25 cellular contexts compared by ENCODE assay signal in genomic region chr19:29418106-29418684, GRCh38.
DNase-seq lines count a peak whose midpoint lies in the region; ATAC-seq lines count a peak whose summit lies in the region.
"Had no signal": no experiment of that assay in that cellular context is flagged by ENCODE, and none has a peak within 500 bp of the region (broad histone marks: within the 10 kb centered on the region; RNA-seq: fewer than 3 reads in every experiment).

No MANE protein-coding gene starts in this region.

- no peak for ATAC-seq in HG02981 (IDR thresholded peaks at IDR 0.05; ENCODE audit: unreplicated experiment)
- ATAC-seq: HepG2 had no signal

- H2AFZ ChIP-seq in neuronal stem cell (ENCODE audit: low read length), result no peak overlapping the region

- H3K4me3 ChIP-seq in neuronal stem cell (ENCODE audit: low read length in 2 of 2), result no peak overlapping the region
- H3K4me3 ChIP-seq: BLaER1 had no signal

- H3K36me3 ChIP-seq in neuronal stem cell (replicated peaks in 1 of 2; ENCODE audit: control insufficient read depth in 2 of 2, insufficient read depth in 2 of 2, low read length in 2 of 2), result no peaks in the 10 kb centered on the region
- H3K36me3 ChIP-seq: BLaER1 had no signal

- no peak overlapping the region for H3K9ac ChIP-seq in neuronal stem cell (ENCODE audit: low read depth, low read length, poor library complexity)
- H3K9ac ChIP-seq: BLaER1 had no signal

- no CpG with 5 or more reads among the region's 16 CpGs for WGBS in neuronal stem cell (ENCODE audit: extremely low coverage in 2 of 2, insufficient read length in 2 of 2, insufficient replicate concordance in 1 of 2), 2 donors

- DNase-seq in DMS 273 (lab: John Stamatoyannopoulos, UW; ENCODE audit: unreplicated experiment) (peak; percentile 30), DMS 273 treated with DMSO at 0.1 percent for 48 hours (lab: John Stamatoyannopoulos, UW) (no peak), NCI-H1694 (lab: John Stamatoyannopoulos, UW) (peak; percentile 93), SK-N-DZ (ENCODE audit: low spot score) (peak; percentile 57), neuronal stem cell (ENCODE audit: low spot score) (no peak), NCI-H510A (lab: John Stamatoyannopoulos, UW) (no peak)
- DNase-seq in activated naive CD4-positive, alpha-beta T cell treated with anti-CD3 and anti-CD28 coated beads, Interleukin-2, amount 50 U/mL, for 16 hours, result no peak
- DNase-seq: ACHN; CD4-positive, alpha-beta T cell; COR-L47; GDM1; H9; KBM-7; MM.1S; NCI-H1048; NCI-H1436 treated with DMSO at 0.1 percent for 48 hours; NCI-H2029 treated with DMSO at 0.1 percent for 48 hours; NCI-H510A treated with DMSO at 0.1 percent for 48 hours; NCI-H748 treated with DMSO at 0.1 percent for 48 hours; OCI-M1; Right ventricle myocardium superior had no signal

- peak overlapping the region; percentile 86 for H3K18ac ChIP-seq in neuronal stem cell (ENCODE audit: low read length)

- no peak overlapping the region for H4K8ac ChIP-seq in neuronal stem cell (ENCODE audit: low read depth, low read length)

- no peak overlapping the region for H2BK5ac ChIP-seq in neuronal stem cell (ENCODE audit: low read length)

- peaks cover 0 to 3% (median 0%) of the 10 kb centered on the region in 3 experiments for H3K27me3 ChIP-seq in neuronal stem cell (ENCODE audit: control insufficient read depth in 3 of 3, insufficient read depth in 3 of 3, low read depth in 1 of 3, low read length in 3 of 3)
- H3K27me3 ChIP-seq: BLaER1 had no signal

- H3K9me3 ChIP-seq in neuronal stem cell (replicated peaks in 1 of 2; ENCODE audit: control insufficient read depth in 2 of 2, insufficient read depth in 1 of 2, low read depth in 1 of 2, low read length in 2 of 2), result no peaks in the 10 kb centered on the region
- H3K9me3 ChIP-seq: BLaER1 had no signal

- H3K4me2 ChIP-seq in neuronal stem cell (ENCODE audit: insufficient read depth, low read length, poor library complexity, severe bottlenecking), result no peak overlapping the region
- H3K4me2 ChIP-seq: BLaER1 had no signal

- H2AK5ac ChIP-seq in neuronal stem cell (ENCODE audit: low read depth, low read length), result peak overlapping the region; percentile 82

- H2BK12ac ChIP-seq in neuronal stem cell (ENCODE audit: low read length), result no peak overlapping the region

- H3K4ac ChIP-seq in neuronal stem cell (ENCODE audit: low read length), result no peak overlapping the region

- H2BK120ac ChIP-seq in neuronal stem cell (ENCODE audit: low read depth, low read length), result no peak overlapping the region

- no peak overlapping the region for H3K27ac ChIP-seq in neuronal stem cell (replicated peaks; ENCODE audit: low read length)
- H3K27ac ChIP-seq: 22Rv1, BLaER1 had no signal

- no peak overlapping the region for H3K14ac ChIP-seq in neuronal stem cell (ENCODE audit: low read length)

- H3K4me1 ChIP-seq in neuronal stem cell (ENCODE audit: control insufficient read depth in 2 of 2, insufficient read depth in 1 of 2, low read depth in 1 of 2, low read length in 2 of 2), result peaks cover 0 to 2% of the 10 kb centered on the region in 2 donors

- no peak overlapping the region for H4K91ac ChIP-seq in neuronal stem cell (ENCODE audit: low read depth, low read length, poor library complexity)

- H2BK15ac ChIP-seq in neuronal stem cell (ENCODE audit: low read length), result no peak overlapping the region

- H3K79me1 ChIP-seq in neuronal stem cell (ENCODE audit: low read depth, low read length), result no peaks in the 10 kb centered on the region

- H3K23ac ChIP-seq in neuronal stem cell (ENCODE audit: low read depth, low read length, poor library complexity), result peak overlapping the region; percentile 62

Comparison
In these comparisons a context has a peak if more than half of its experiments do, and no peak if none do; other contexts are left out.
1. DNase-seq: peak in DMS 273 (single experiment), NCI-H1694 (single experiment) and SK-N-DZ (single experiment); none in DMS 273 treated with DMSO at 0.1 percent for 48 hours (single experiment), neuronal stem cell (single experiment), activated naive CD4-positive, alpha-beta T cell treated with anti-CD3 and anti-CD28 coated beads, Interleukin-2, amount 50 U/mL, for 16 hours (single experiment) and NCI-H510A (single experiment).